Comparison of ENCODE assay signal across 9 cellular contexts in the genomic region with DNA sequence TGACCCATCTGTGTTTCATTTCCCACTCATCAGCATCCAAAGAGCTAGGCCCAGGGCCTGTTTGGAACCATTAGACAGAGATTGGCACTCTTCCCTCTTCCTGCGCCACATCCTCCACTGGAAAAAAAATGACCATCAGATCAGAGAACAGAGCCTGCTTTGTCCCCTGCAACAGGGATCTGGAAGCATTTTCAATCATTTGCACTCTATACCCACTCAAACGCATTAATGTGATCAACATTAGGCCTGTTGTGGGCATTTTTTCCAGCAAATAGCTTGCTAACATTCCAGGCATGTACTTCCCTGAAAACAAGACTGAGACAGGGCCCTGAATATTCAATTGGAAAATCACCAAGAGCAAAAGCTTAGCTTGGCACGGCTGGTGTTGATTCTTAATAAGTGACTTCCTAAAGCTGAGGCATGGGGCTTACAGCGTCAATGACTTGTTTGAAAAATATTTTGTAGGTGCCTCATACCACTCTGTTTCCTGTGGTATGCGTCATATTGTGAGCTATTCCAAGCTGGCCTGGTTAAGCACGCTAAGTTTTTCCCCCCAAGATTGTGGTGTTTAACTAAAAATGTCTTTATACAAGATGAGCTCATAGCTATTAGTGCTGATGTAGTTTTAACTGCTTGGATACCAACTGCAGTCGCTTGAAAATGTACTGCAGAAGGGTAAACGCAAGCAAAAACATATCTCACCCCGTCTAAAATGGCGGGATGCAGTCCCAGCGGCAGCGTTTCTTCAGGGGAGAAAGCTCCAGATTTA.
DNase-seq lines count a peak whose midpoint lies in the region; ATAC-seq, FAIRE-seq and TF ChIP-seq lines count a peak whose summit lies in the region.
"Had no signal": no experiment of that assay in that cellular context is flagged by ENCODE, and none has a peak within 500 bp of the region (broad histone marks: within the 10 kb centered on the region; RNA-seq: fewer than 3 reads in every experiment).

No MANE protein-coding gene starts in this region.

- no peak for FAIRE-seq in A549 (lab: Jason Lieb, UNC)

- peak; percentile 98 to 99 for ATAC-seq in A549
- ATAC-seq in Panc1 = peak; percentile 98
- no peak for ATAC-seq in HG03469 (IDR thresholded peaks at IDR 0.05; ENCODE audit: unreplicated experiment)

- POLR2A ChIA-PET in A549 (lab: Yijun Ruan, JAX) = interaction anchor here (1.4 to 1.8 kb wide), 3 partner anchors 161 to 405 kb away, joined by 3 to 15 read pairs (median 7); a partner anchor contains a TSS
- POLR2A ChIA-PET in Panc1 (lab: Charles Lee) = interaction anchor here (0.6 kb wide), 1 partner anchor 113 kb away, joined by 3 read pairs; no protein-coding TSS in a partner anchor

- no peak for TF ChIP-seq POLR2A in A549 (IDR thresholded peaks at IDR 0.05; ENCODE audit: low read length)
- no peak for TF ChIP-seq POLR2A in esophagus squamous epithelium (IDR thresholded peaks at IDR 0.05)

- no peaks in the 10 kb centered on the region for H3K27me3 ChIP-seq in Panc1 (ENCODE audit: control insufficient read depth, insufficient read depth, low read length)
- no peaks in the 10 kb centered on the region for H3K27me3 ChIP-seq in esophagus squamous epithelium
- H3K27me3 ChIP-seq in muscle layer of duodenum (ENCODE audit: low read depth, low read length) = no peaks in the 10 kb centered on the region
- H3K27me3 ChIP-seq in colonic mucosa = no peaks in the 10 kb centered on the region
- H3K27me3 ChIP-seq: BLaER1 treated with 17β-estradiol and CSF1 and Interleukin-3, amounts not matched to agents 10 nM and 100 nM had no signal

- intact Hi-C loops in Panc1 (cut with micrococcal nuclease; ENCODE audit: unreplicated experiment) = no loop called here
- intact Hi-C loops in esophagus squamous epithelium (cut with DNase I) = no loop called here
- intact Hi-C loops in colonic mucosa (cut with DNase I) = no loop called here

- no TSS peak for BruUV-seq in Panc1 (replicated peaks; lab: Mats Ljungman, UMichigan)

- peak overlapping the region; percentile 59 for H3K4me2 ChIP-seq in A549

- peak; percentile 78 to 95 for DNase-seq in A549 (ENCODE audit: low read depth in 1 of 2, low spot score in 1 of 2)
- DNase-seq in Panc1 (ENCODE audit: low read depth, low spot score) = peak; percentile 91
- no peak for DNase-seq in esophagus squamous epithelium (lab: John Stamatoyannopoulos, UW)
- DNase-seq in colonic mucosa = no peak
- no peak for DNase-seq in NCI-H2107 treated with DMSO at 0.1 percent for 48 hours (lab: John Stamatoyannopoulos, UW; ENCODE audit: unreplicated experiment)
- no peak for DNase-seq in activated CD4-positive, alpha-beta T cell treated with anti-CD3 and anti-CD28 coated beads for 4 hours

- peaks cover 18% of the 10 kb centered on the region for H3K4me1 ChIP-seq in A549
- peaks cover 20% of the 10 kb centered on the region for H3K4me1 ChIP-seq in Panc1 (ENCODE audit: control insufficient read depth, insufficient read depth, low read length)
- peaks cover 5 to 17% (median 9%) of the 10 kb centered on the region in 3 donors for H3K4me1 ChIP-seq in esophagus squamous epithelium
- H3K4me1 ChIP-seq in muscle layer of duodenum (ENCODE audit: control insufficient read depth in 1 of 2, insufficient read depth in 2 of 2, low read length in 2 of 2) = no peaks in the 10 kb centered on the region
- H3K4me1 ChIP-seq in colonic mucosa = peaks cover 3% of the 10 kb centered on the region

- H3K27ac ChIP-seq in A549 = peak overlapping the region; percentile 91
- H3K27ac ChIP-seq in Panc1 (ENCODE audit: low read length) = peak overlapping the region; percentile 93
- peak overlapping the region; percentile 20 to 84 (median 73) for H3K27ac ChIP-seq in esophagus squamous epithelium
- peak overlapping the region; percentile 52 for H3K27ac ChIP-seq in muscle layer of duodenum (ENCODE audit: low read length)
- no peak overlapping the region for H3K27ac ChIP-seq in colonic mucosa
- H3K27ac ChIP-seq: BLaER1 treated with 17β-estradiol and CSF1 and Interleukin-3, amounts not matched to agents 10 nM and 100 nM had no signal

- in situ Hi-C loops in Panc1 (cut with HindIII; ENCODE audit: low pct_unique_long_range_greater_than_20kb, low sequenced_read_pairs) = no loop called here

- H3K4me3 ChIP-seq in A549 (no peak overlapping the region), Panc1 (ENCODE audit: low read depth in 2 of 2, low read length in 2 of 2) (peak overlapping the region in 1 of 2 experiments; percentile 32; a peak in 2 of 4 replicates), esophagus squamous epithelium (no peak overlapping the region), muscle layer of duodenum (ENCODE audit: low read depth in 1 of 2, low read length in 2 of 2) (no peak overlapping the region), colonic mucosa (no peak overlapping the region)
- H3K4me3 ChIP-seq: BLaER1 treated with 17β-estradiol and CSF1 and Interleukin-3, amounts not matched to agents 10 nM and 100 nM had no signal

- H3K9ac ChIP-seq in colonic mucosa (ENCODE audit: low read depth in 2 of 2, low read length in 2 of 2) = no peak overlapping the region
- H3K9ac ChIP-seq: BLaER1 treated with 17β-estradiol and CSF1 and Interleukin-3, amounts not matched to agents 10 nM and 100 nM had no signal

- H3K9me3 ChIP-seq in A549 (0 out of 3 replicates have a peak, but pooled peaks cover 4% of the 10 kb centered on the region), Panc1 (ENCODE audit: control insufficient read depth, insufficient read depth, low read depth, low read length) (peaks cover 23% of the 10 kb centered on the region; the same call in 1 of the 2 replicates), esophagus squamous epithelium (no peaks in the 10 kb centered on the region), muscle layer of duodenum (ENCODE audit: control insufficient read depth in 1 of 2, low read length in 2 of 2) (no peaks in the 10 kb centered on the region), colonic mucosa (no peaks in the 10 kb centered on the region)
- H3K9me3 ChIP-seq: BLaER1 treated with 17β-estradiol and CSF1 and Interleukin-3, amounts not matched to agents 10 nM and 100 nM had no signal

- TF ChIP-seq RAD21 in A549 (conservative IDR thresholded peaks at IDR 0.05 in 1 of 2, IDR thresholded peaks at IDR 0.05 in 1 of 2) = peak; percentile 46 to 53

- 2% methylated on average over 12 of the region's 12 CpGs for WGBS in A549 (ENCODE audit: missing lambda C conversion rate)
- 34 to 38% methylated on average over 12 of the region's 12 CpGs for WGBS in esophagus squamous epithelium, 2 donors

- TF ChIP-seq CTCF in A549 (IDR thresholded peaks at IDR 0.05) (no peak), Panc1 (IDR thresholded peaks at IDR 0.05) (no peak), esophagus squamous epithelium (IDR thresholded peaks at IDR 0.05) (no peak), colonic mucosa (IDR thresholded peaks at IDR 0.05) (no peak)

- H3K36me3 ChIP-seq in Panc1 (ENCODE audit: control insufficient read depth, insufficient read depth, low read length) = no peaks in the 10 kb centered on the region
- H3K36me3 ChIP-seq in esophagus squamous epithelium = no peaks in the 10 kb centered on the region
- H3K36me3 ChIP-seq in muscle layer of duodenum (ENCODE audit: control insufficient read depth in 1 of 2, insufficient read depth in 2 of 2, low read length in 2 of 2) = peaks cover 0 to 5% of the 10 kb centered on the region in 2 donors
- H3K36me3 ChIP-seq in colonic mucosa = no peaks in the 10 kb centered on the region
- H3K36me3 ChIP-seq: BLaER1 treated with 17β-estradiol and CSF1 and Interleukin-3, amounts not matched to agents 10 nM and 100 nM had no signal

- peak; percentile 85 to 89; a peak in 3 of 5 replicates for TF ChIP-seq EP300 in A549 (IDR thresholded peaks at IDR 0.05)

- CTCF ChIA-PET in A549 (lab: Yijun Ruan, JAX) = interaction anchor here (0.6 to 1.4 kb wide), 4 partner anchors 161 to 773 kb away, joined by 3 to 4 read pairs (median 3); no protein-coding TSS in a partner anchor
- CTCF ChIA-PET in Panc1 (lab: Charles Lee) = no interaction called here

TF ChIP-seq in A549, 52 proteins besides CTCF, POLR2A, EP300 and RAD21 (continues in another document):
- TF ChIP-seq, protein P1, sequence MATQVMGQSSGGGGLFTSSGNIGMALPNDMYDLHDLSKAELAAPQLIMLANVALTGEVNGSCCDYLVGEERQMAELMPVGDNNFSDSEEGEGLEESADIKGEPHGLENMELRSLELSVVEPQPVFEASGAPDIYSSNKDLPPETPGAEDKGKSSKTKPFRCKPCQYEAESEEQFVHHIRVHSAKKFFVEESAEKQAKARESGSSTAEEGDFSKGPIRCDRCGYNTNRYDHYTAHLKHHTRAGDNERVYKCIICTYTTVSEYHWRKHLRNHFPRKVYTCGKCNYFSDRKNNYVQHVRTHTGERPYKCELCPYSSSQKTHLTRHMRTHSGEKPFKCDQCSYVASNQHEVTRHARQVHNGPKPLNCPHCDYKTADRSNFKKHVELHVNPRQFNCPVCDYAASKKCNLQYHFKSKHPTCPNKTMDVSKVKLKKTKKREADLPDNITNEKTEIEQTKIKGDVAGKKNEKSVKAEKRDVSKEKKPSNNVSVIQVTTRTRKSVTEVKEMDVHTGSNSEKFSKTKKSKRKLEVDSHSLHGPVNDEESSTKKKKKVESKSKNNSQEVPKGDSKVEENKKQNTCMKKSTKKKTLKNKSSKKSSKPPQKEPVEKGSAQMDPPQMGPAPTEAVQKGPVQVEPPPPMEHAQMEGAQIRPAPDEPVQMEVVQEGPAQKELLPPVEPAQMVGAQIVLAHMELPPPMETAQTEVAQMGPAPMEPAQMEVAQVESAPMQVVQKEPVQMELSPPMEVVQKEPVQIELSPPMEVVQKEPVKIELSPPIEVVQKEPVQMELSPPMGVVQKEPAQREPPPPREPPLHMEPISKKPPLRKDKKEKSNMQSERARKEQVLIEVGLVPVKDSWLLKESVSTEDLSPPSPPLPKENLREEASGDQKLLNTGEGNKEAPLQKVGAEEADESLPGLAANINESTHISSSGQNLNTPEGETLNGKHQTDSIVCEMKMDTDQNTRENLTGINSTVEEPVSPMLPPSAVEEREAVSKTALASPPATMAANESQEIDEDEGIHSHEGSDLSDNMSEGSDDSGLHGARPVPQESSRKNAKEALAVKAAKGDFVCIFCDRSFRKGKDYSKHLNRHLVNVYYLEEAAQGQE (IDR thresholded peaks at IDR 0.05) = no peak
- TF ChIP-seq SREBF2 (IDR thresholded peaks at IDR 0.05) (no peak), KDM5A (IDR thresholded peaks at IDR 0.05) (no peak)
- TF ChIP-seq, protein P2, sequence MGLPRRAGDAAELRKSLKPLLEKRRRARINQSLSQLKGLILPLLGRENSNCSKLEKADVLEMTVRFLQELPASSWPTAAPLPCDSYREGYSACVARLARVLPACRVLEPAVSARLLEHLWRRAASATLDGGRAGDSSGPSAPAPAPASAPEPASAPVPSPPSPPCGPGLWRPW (IDR thresholded peaks at IDR 0.05) = no peak

Comparison
In these comparisons a context has a peak if more than half of its experiments do, and no peak if none do; other contexts are left out.
1. DNase-seq: peak in A549 (2 of 2) and Panc1 (single experiment); none in esophagus squamous epithelium (single experiment), colonic mucosa (single experiment), NCI-H2107 treated with DMSO at 0.1 percent for 48 hours (single experiment) and activated CD4-positive, alpha-beta T cell treated with anti-CD3 and anti-CD28 coated beads for 4 hours (0 of 2).